ENCODE assay signal across 30 cellular contexts in the genomic region with DNA sequence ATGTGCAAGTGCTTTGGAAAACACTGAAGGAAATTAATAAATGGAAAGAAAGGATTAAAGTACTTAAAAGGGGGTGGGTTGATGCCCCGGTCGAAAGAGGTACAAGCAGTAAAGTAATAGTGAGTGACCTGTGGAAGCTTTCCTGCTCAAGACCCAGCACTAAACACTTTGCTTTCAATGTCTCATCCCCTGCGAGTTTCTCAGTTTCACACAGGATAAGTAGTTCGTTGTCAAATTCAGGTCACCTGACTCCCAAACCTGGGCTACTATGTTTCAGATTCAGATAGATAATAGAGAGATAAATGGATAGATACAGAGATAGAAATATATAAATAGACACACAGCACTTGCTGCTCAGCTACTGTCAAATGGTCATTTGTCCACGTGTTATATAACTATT.
"Had no signal": no experiment of that assay in that cellular context is flagged by ENCODE, and none has a peak within 500 bp of the region (broad histone marks: within the 10 kb centered on the region; RNA-seq: fewer than 3 reads in every experiment).

No MANE protein-coding gene starts in this region.

- H3K9me3 ChIP-seq: adrenal gland, ascending aorta, body of pancreas, breast epithelium had no signal

- ATAC-seq: activated naive CD4-positive, alpha-beta T cell treated with anti-CD3 and anti-CD28 coated beads, Interleukin-2, amount 50 U/mL, for 72 hours; activated naive CD8-positive, alpha-beta T cell treated with anti-CD3 and anti-CD28 coated beads, Interleukin-2, amount 50 U/mL, for 24 hours; activated T-cell treated with anti-CD3 and anti-CD28 coated beads, Interleukin-2, amount 50 U/mL, for 4 hours; activated T-cell treated with anti-CD3 and anti-CD28 coated beads, Interleukin-2, amount 50 U/mL, for 72 hours; activated T-helper 17 cell treated with anti-CD3 and anti-CD28 coated beads, Interleukin-2, amount 50 U/mL, for 72 hours; body of pancreas had no signal

- H3K4me3 ChIP-seq: adrenal gland, ascending aorta, body of pancreas, breast epithelium, cardiac muscle cell had no signal

- H3K27ac ChIP-seq: adrenal gland, ascending aorta, body of pancreas, brain microvascular endothelial cell, breast epithelium, cardiac muscle cell had no signal

- H3K4me1 ChIP-seq: adrenal gland, ascending aorta, body of pancreas, breast epithelium had no signal

- DNase-seq: activated effector memory CD4-positive, alpha-beta T cell treated with Interleukin-2 at 50 U/mL for 16 hours; activated gamma-delta T cell; activated gamma-delta T cell treated with Interleukin-2 at 50 U/mL for 16 hours; activated naive CD4-positive, alpha-beta T cell; activated naive CD4-positive, alpha-beta T cell treated with anti-CD3 and anti-CD28 coated beads for 36 hours; activated naive CD4-positive, alpha-beta T cell treated with anti-CD3 and anti-CD28 coated beads, Interleukin-2, amount 10 ng/mL, durations not matched to agents 7 days and 5 days; activated naive CD4-positive, alpha-beta T cell treated with anti-CD3 and anti-CD28 coated beads, Interleukin-2, amount 50 U/mL, for 16 hours; activated naive CD4-positive, alpha-beta T cell treated with Interleukin-2 at 50 U/mL for 16 hours; activated naive CD8-positive, alpha-beta T cell treated with anti-CD3 and anti-CD28 coated beads for 36 hours; activated naive CD8-positive, alpha-beta T cell treated with anti-CD3 and anti-CD28 coated beads, Interleukin-2, amount 10 ng/mL, durations not matched to agents 7 days and 5 days; activated naive CD8-positive, alpha-beta T cell treated with anti-CD3 and anti-CD28 coated beads, Interleukin-2, amount 50 U/mL, for 24 hours; activated T-cell treated with anti-CD3 and anti-CD28 coated beads, Interleukin-2, amount 50 U/mL, for 24 hours; activated T-cell treated with anti-CD3 and anti-CD28 coated beads, Interleukin-2, amount 50 U/mL, for 4 hours; activated T-cell treated with anti-CD3 and anti-CD28 coated beads, Interleukin-2, amount 50 U/mL, for 48 hours; activated T-cell treated with anti-CD3 and anti-CD28 coated beads, Interleukin-2, amount 50 U/mL, for 72 hours; adrenal gland; amniotic stem cell; amygdala; anterior cingulate cortex; aorta; body of pancreas; brain microvascular endothelial cell; caudate nucleus; central memory CD4-positive, alpha-beta T cell; cerebellar nuclear complex had no signal

- H3K27me3 ChIP-seq: adrenal gland, ascending aorta, body of pancreas, brain microvascular endothelial cell, breast epithelium, cardiac muscle cell had no signal

- H3K36me3 ChIP-seq: adrenal gland, ascending aorta, brain microvascular endothelial cell, breast epithelium, cardiac muscle cell had no signal
